ENCODE assay signal across 8 cellular contexts in genomic region chr1:28553229-28553930, GRCh38. TPM values are rescaled to one million over a fixed set of nuclear protein-coding genes. Genes with fewer than 3 reads are reported as not detected.
DNase-seq lines count a peak whose midpoint lies in the region; ATAC-seq and TF ChIP-seq lines count a peak whose summit lies in the region.

No MANE protein-coding gene starts in this region.

- no peaks in the 10 kb centered on the region for H3K27me3 ChIP-seq in tibial artery

- H3K9me3 Mint-ChIP-seq in mesothelial cell of epicardium, result no peaks in the 10 kb centered on the region

- ATAC-seq in GM21576 (IDR thresholded peaks at IDR 0.05; ENCODE audit: unreplicated experiment), result peak; percentile 20

- TF ChIP-seq CTCF in mesothelial cell of epicardium (IDR thresholded peaks at IDR 0.05; ENCODE audit: unreplicated experiment), result no peak
- TF ChIP-seq CTCF in tibial artery (IDR thresholded peaks at IDR 0.05), result no peak

- peak overlapping the region; percentile 60 for H3K27ac ChIP-seq in epithelial cell of prostate
- H3K27ac ChIP-seq in tibial artery, result peak overlapping the region; percentile 90 to 97

- no peaks in the 10 kb centered on the region for H3K27me3 Mint-ChIP-seq in mesothelial cell of epicardium (ENCODE audit: low read depth)

- H3K4me1 ChIP-seq in tibial artery, result peaks cover 0 to 18% (median 7%) of the 10 kb centered on the region in 4 donors

- peaks cover 19 to 35% (median 19%) of the 10 kb centered on the region in 3 donors for H3K36me3 ChIP-seq in tibial artery

- peaks cover 11% of the 10 kb centered on the region for H3K4me1 Mint-ChIP-seq in mesothelial cell of epicardium

- intact Hi-C loops in tibial artery (cut with DNase I; ENCODE audit: low total_unique reads), result loop anchor here (5.0 kb wide), 1 partner anchor 36 kb away; no protein-coding TSS in a partner anchor

- TF ChIP-seq RAD21 in Ishikawa (IDR thresholded peaks at IDR 0.05; ENCODE audit: low read depth), result no peak

- peaks cover 9% of the 10 kb centered on the region for H3K36me3 Mint-ChIP-seq in mesothelial cell of epicardium

- H3K27ac Mint-ChIP-seq in mesothelial cell of epicardium, result peak overlapping the region; percentile 98

- H3K4me3 ChIP-seq in tibial artery, result peak overlapping the region; percentile 82 to 95

- peak overlapping the region; percentile 93 for H3K4me3 Mint-ChIP-seq in mesothelial cell of epicardium

- no peaks in the 10 kb centered on the region for H3K9me3 ChIP-seq in tibial artery

- no peak for TF ChIP-seq EP300 in Ishikawa (IDR thresholded peaks at IDR 0.05; ENCODE audit: borderline replicate concordance)

- DNase-seq in NCI-H2227 (lab: John Stamatoyannopoulos, UW; ENCODE audit: unreplicated experiment) (peak; percentile 66), NCI-H2227 treated with DMSO at 0.1 percent for 48 hours (lab: John Stamatoyannopoulos, UW) (no peak), epithelial cell of prostate (ENCODE audit: low read depth, low spot score) (no peak), mesothelial cell of epicardium (ENCODE audit: low spot score in 2 of 2, unreplicated experiment in 2 of 2) (peak in 1 of 2 experiments; percentile 59), tibial artery (peak; percentile 24 to 71)
- DNase-seq in activated CD4-positive, alpha-beta T cell treated with anti-CD3 and anti-CD28 coated beads, Interleukin-2, amount 50 U/mL, for 48 hours, result peak; percentile 42 to 47

TF ChIP-seq in Ishikawa, 13 proteins besides CTCF, POLR2A, EP300 and RAD21:
- TF ChIP-seq ZBTB7A (IDR thresholded peaks at IDR 0.05; ENCODE audit: low read depth) (peak; percentile 81; the same call in 1 of the 2 replicates), REST (IDR thresholded peaks at IDR 0.05; ENCODE audit: low read depth) (no peak), TEAD4 (IDR thresholded peaks at IDR 0.05) (no peak), TCF12 (IDR thresholded peaks at IDR 0.05; ENCODE audit: low read depth) (no peak; the same call in 1 of the 2 replicates), TAF1 (IDR thresholded peaks at IDR 0.05; ENCODE audit: low read depth) (no peak; the same call in 1 of the 2 replicates), CREB1 (IDR thresholded peaks at IDR 0.05; ENCODE audit: low read depth) (no peak)

RNA-seq across cellular contexts. Expression of gene TRNAU1AP, which starts 0.5 kb away (rescaled TPM):
- total RNA-seq in mesothelial cell of epicardium, result 23.3 to 25.5 TPM (median 25.0 TPM) in 3 replicates

RNA-seq across cellular contexts. Expression of gene RAB42, which starts 38.7 kb away (rescaled TPM):
- total RNA-seq in mesothelial cell of epicardium, result 4.6 to 5.1 TPM (median 4.8 TPM) in 3 replicates

RNA-seq across cellular contexts. Expression of gene RCC1, which starts 47.5 kb away (rescaled TPM):
- total RNA-seq in mesothelial cell of epicardium, result 30.6 to 33.7 TPM (median 31.9 TPM) in 3 replicates

Comparison
In these comparisons a context has a peak if more than half of its experiments do, and no peak if none do; other contexts are left out.
1. DNase-seq: peak in NCI-H2227 (single experiment), activated CD4-positive, alpha-beta T cell treated with anti-CD3 and anti-CD28 coated beads, Interleukin-2, amount 50 U/mL, for 48 hours (2 of 2) and tibial artery (2 of 2); none in NCI-H2227 treated with DMSO at 0.1 percent for 48 hours (single experiment) and epithelial cell of prostate (single experiment).